Comparison of ENCODE assay signal across 28 cellular contexts in genomic region chr2:37392428-37392827, GRCh38. TPM values are rescaled to one million over a fixed set of nuclear protein-coding genes. Genes with fewer than 3 reads are reported as not detected.
"Had no signal": no experiment of that assay in that cellular context is flagged by ENCODE, and none has a peak within 500 bp of the region (broad histone marks: within the 10 kb centered on the region; RNA-seq: fewer than 3 reads in every experiment).

No MANE protein-coding gene starts in this region.

- H3K36me3 Mint-ChIP-seq: brain, natural killer cell had no signal

- H3K4me3 ChIP-seq: cardiac muscle cell, coronary artery, gastrocnemius medialis, right atrium auricular region, suprapubic skin, tibial artery, upper lobe of right lung had no signal

- DNase-seq: activated CD4-positive, alpha-beta memory T cell treated with anti-CD3 and anti-CD28 coated beads, Interleukin-2, amount 10 ng/mL, durations not matched to agents 7 days and 5 days; activated CD4-positive, alpha-beta T cell treated with anti-CD3 and anti-CD28 coated beads for 48 hours; activated gamma-delta T cell; activated naive CD4-positive, alpha-beta T cell treated with anti-CD3 and anti-CD28 coated beads, Interleukin-2, amount 50 U/mL, for 16 hours; activated T-cell treated with anti-CD3 and anti-CD28 coated beads for 4 hours; aorta; effector memory CD8-positive, alpha-beta T cell; erythroblast; gastrocnemius medialis; head of caudate nucleus; hippocampal formation; kidney; left colon; mammary epithelial cell; midbrain; natural killer cell; stimulated activated CD4-positive, alpha-beta T cell treated with anti-CD3 and anti-CD28 coated beads, Interleukin-15, amount 100 ng/mL, for 24 hours; stimulated activated CD4-positive, alpha-beta T cell treated with anti-CD3 and anti-CD28 coated beads, Interleukin-2, amount 100 ng/mL, for 24 hours; stimulated activated naive CD4-positive, alpha-beta T cell; T-helper 9 cell; tibial artery; upper lobe of right lung had no signal

- H3K27me3 Mint-ChIP-seq: effector memory CD8-positive, alpha-beta T cell had no signal

- H3K27me3 ChIP-seq: cardiac muscle cell, gastrocnemius medialis, right atrium auricular region, suprapubic skin, tibial artery, upper lobe of right lung had no signal

- H3K27ac Mint-ChIP-seq: activated CD4-positive, alpha-beta memory T cell treated with anti-CD3 and anti-CD28 coated beads, Interleukin-2, amount 10 ng/mL, durations not matched to agents 7 days and 5 days; brain; natural killer cell had no signal

- H3K27ac ChIP-seq: cardiac muscle cell, coronary artery, gastrocnemius medialis, right atrium auricular region, suprapubic skin, tibial artery, upper lobe of right lung, VCaP had no signal

- ATAC-seq: effector memory CD8-positive, alpha-beta T cell; gastrocnemius medialis; left colon; natural killer cell; upper lobe of right lung had no signal

- H3K9me3 Mint-ChIP-seq: activated CD4-positive, alpha-beta memory T cell treated with anti-CD3 and anti-CD28 coated beads, Interleukin-2, amount 10 ng/mL, durations not matched to agents 7 days and 5 days; effector memory CD8-positive, alpha-beta T cell; natural killer cell had no signal

- H3K4me3 Mint-ChIP-seq: activated CD4-positive, alpha-beta memory T cell treated with anti-CD3 and anti-CD28 coated beads, Interleukin-2, amount 10 ng/mL, durations not matched to agents 7 days and 5 days; brain; effector memory CD8-positive, alpha-beta T cell; natural killer cell had no signal

- H3K36me3 ChIP-seq: cardiac muscle cell, gastrocnemius medialis, right atrium auricular region, suprapubic skin, tibial artery, upper lobe of right lung had no signal

- H3K9me3 ChIP-seq: gastrocnemius medialis, right atrium auricular region, suprapubic skin, tibial artery, upper lobe of right lung had no signal

RNA-seq across cellular contexts. Expression of gene QPCT, which starts 48.0 kb away (rescaled TPM):
- total RNA-seq: activated CD4-positive, alpha-beta memory T cell treated with anti-CD3 and anti-CD28 coated beads, Interleukin-2, amount 10 ng/mL, durations not matched to agents 7 days and 5 days had no signal
- polyA plus RNA-seq: cardiac muscle cell had no signal
